ENCODE assay signal across 10 cellular contexts in the genomic region with DNA sequence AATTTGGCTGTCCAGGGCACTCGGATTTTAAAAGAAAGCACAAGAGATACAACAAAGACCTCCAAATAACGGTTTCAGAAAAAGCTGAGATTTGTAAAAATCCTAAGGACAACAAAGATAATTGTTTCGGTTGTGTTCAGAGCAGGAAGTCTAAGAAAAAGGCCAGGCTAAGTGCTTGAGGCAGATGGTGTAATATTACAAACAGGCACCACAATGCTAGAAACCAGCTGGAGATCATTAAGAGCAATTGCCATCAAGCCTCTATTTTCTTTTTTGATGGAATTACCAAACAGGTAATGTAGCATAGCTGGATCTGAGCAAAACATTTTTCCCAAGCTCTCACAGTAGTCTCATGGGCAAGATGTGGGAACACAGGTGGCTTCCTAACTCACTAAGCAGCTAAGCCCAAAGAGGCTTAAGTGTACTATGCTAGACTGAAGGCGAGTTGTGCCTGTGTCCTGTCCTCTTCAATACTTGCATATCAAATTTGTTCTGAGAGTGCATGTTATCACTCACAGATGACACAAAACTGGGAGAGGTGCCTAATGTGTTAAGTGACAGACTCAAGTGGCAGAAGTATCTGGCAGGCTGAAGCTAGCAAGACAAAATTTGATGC.
A peak's percentile ranks its signal among the peaks of the same experiment; 100 is the strongest.
DNase-seq lines count a peak whose midpoint lies in the region; ATAC-seq and TF ChIP-seq lines count a peak whose summit lies in the region.
"Had no signal": no experiment of that assay in that cellular context is flagged by ENCODE, and none has a peak within 500 bp of the region (broad histone marks: within the 10 kb centered on the region; RNA-seq: fewer than 3 reads in every experiment).

No MANE protein-coding gene starts in this region.

- intact Hi-C loops in colonic mucosa (cut with DNase I) = no loop called here

- H3K36me3 ChIP-seq in colonic mucosa = no peaks in the 10 kb centered on the region

- TF ChIP-seq CTCF in colonic mucosa (IDR thresholded peaks at IDR 0.05) = no peak

- H3K4me3 ChIP-seq in colonic mucosa = no peak overlapping the region

- no peak for ATAC-seq in HG03378 (IDR thresholded peaks at IDR 0.05; ENCODE audit: unreplicated experiment)
- ATAC-seq: activated CD4-positive, alpha-beta T cell treated with anti-CD3 and anti-CD28 coated beads for 36 hours had no signal

- H3K4me1 ChIP-seq in colonic mucosa = no peaks in the 10 kb centered on the region

- no peaks in the 10 kb centered on the region for H3K27me3 ChIP-seq in colonic mucosa

- no peak overlapping the region for H3K27ac ChIP-seq in colonic mucosa

- no peaks in the 10 kb centered on the region for H3K9me3 ChIP-seq in colonic mucosa

- no peak overlapping the region for H3K9ac ChIP-seq in colonic mucosa (ENCODE audit: low read depth in 2 of 2, low read length in 2 of 2)

- DNase-seq in AG08395 (ENCODE audit: low spot score) = peak; percentile 28
- peak; percentile 65 for DNase-seq in LHCN-M2 (ENCODE audit: low read depth)
- DNase-seq in NCI-H748 (lab: John Stamatoyannopoulos, UW; ENCODE audit: unreplicated experiment) = peak; percentile 90
- peak; percentile 60 for DNase-seq in foreskin melanocyte
- DNase-seq in activated CD4-positive, alpha-beta T cell treated with anti-CD3 and anti-CD28 coated beads, Interleukin-2, amount 50 U/mL, for 1 hour = no peak
- DNase-seq in colonic mucosa = no peak
- DNase-seq in stimulated activated CD4-positive, alpha-beta T cell treated with anti-CD3 and anti-CD28 coated beads, Interleukin-2, amount 100 ng/mL, for 48 hours = no peak
- DNase-seq: activated CD4-positive, alpha-beta T cell treated with anti-CD3 and anti-CD28 coated beads for 36 hours; KG1 had no signal

Comparison
In these comparisons a context has a peak if more than half of its experiments do, and no peak if none do; other contexts are left out.
1. DNase-seq: peak in AG08395 (single experiment), LHCN-M2 (single experiment), NCI-H748 (single experiment) and foreskin melanocyte (single experiment); none in activated CD4-positive, alpha-beta T cell treated with anti-CD3 and anti-CD28 coated beads, Interleukin-2, amount 50 U/mL, for 1 hour (single experiment), colonic mucosa (single experiment) and stimulated activated CD4-positive, alpha-beta T cell treated with anti-CD3 and anti-CD28 coated beads, Interleukin-2, amount 100 ng/mL, for 48 hours (0 of 2).